In the genomic region with DNA sequence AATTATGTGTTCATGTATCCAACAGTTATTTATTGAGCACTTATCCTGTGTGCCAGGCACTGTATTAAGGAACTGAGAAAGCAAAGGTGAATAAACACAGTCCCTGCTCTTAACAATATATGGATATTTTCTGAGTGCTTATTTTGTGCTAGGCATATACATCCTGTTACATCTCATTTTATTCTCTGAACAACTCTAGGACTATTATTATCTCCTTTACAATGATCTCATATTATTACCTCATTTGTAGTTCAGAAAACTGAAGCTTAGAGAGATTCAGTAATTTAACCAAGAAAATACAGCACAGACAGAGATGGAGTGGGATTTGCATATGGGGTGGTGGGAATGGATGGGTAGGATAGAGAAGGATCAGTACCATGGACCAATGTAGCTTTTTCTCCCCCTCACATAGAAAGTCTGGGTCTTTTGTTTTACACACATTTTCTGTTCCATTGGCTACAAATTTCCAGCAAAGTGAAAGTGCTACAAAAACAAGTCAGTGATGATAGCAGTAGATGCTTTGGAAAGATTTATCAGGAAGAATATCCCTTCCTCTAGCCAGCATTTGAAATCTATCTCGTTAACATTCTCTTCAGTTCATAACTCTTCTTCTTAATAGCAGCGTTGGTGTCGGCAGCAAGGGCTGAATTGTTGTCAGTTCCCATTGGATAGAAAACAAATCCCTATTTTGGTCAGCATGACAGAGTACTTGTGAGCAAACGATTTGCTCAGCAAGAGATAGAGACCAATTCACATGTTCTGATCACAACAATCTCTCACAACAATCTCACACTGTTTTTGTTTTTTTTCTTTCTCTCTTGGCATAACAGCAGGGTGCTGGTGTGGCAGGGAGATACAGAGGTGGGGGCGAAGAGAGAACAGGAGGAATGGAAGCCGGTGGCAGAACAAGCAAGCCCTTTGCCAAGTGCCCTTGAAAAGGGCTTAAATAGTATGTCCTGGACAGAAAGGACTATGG, we compare ENCODE assay signal across 9 cellular contexts.
A peak's percentile ranks its signal among the peaks of the same experiment; 100 is the strongest.
DNase-seq lines count a peak whose midpoint lies in the region; TF ChIP-seq lines count a peak whose summit lies in the region.
"Had no signal": no experiment of that assay in that cellular context is flagged by ENCODE, and none has a peak within 500 bp of the region (broad histone marks: within the 10 kb centered on the region; RNA-seq: fewer than 3 reads in every experiment).

No MANE protein-coding gene starts in this region.

- intact Hi-C loops in dorsolateral prefrontal cortex (cut with DNase I) = loop anchor here (5.0 to 10.0 kb wide), 2 partner anchors 103 to 214 kb away; a partner anchor contains a TSS
- intact Hi-C loops in tibial artery (cut with DNase I; ENCODE audit: low total_unique reads) = no loop called here
- intact Hi-C loops in A673 (cut with micrococcal nuclease; ENCODE audit: unreplicated experiment) = no loop called here
- intact Hi-C loops in PC-9 (cut with micrococcal nuclease; ENCODE audit: unreplicated experiment) = loop anchor here (1.0 to 10.0 kb wide), 2 partner anchors 106 to 245 kb away; a partner anchor contains a TSS

- H3K4me1 ChIP-seq in HEK293 (ENCODE audit: control insufficient read depth, insufficient read depth, low read length) (peaks cover 11% of the 10 kb centered on the region), tibial artery (peaks cover 0 to 14% (median 7%) of the 10 kb centered on the region in 4 donors), A673 (ENCODE audit: insufficient read depth, low read length, poor library complexity, severe bottlenecking) (no peaks in the 10 kb centered on the region), PC-9 (replicated peaks; ENCODE audit: insufficient read depth) (no peaks in the 10 kb centered on the region)

- H3K9me3 ChIP-seq in HEK293 (ENCODE audit: control insufficient read depth, insufficient read depth, low read depth, low read length) (no peaks in the 10 kb centered on the region), tibial artery (no peaks in the 10 kb centered on the region), A673 (ENCODE audit: low read depth, low read length, poor library complexity, severe bottlenecking) (no peaks in the 10 kb centered on the region), PC-9 (ENCODE audit: insufficient read depth, low read depth) (no peaks in the 10 kb centered on the region)
- H3K9me3 ChIP-seq: ascending aorta, BE2C had no signal

- peaks cover 5% of the 10 kb centered on the region for H3F3A ChIP-seq in PC-9 (ENCODE audit: insufficient read depth, low read depth)

- no peaks in the 10 kb centered on the region for H3K36me3 ChIP-seq in HEK293 (ENCODE audit: control insufficient read depth in 2 of 2, insufficient read depth in 1 of 2, low read length in 2 of 2)
- no peaks in the 10 kb centered on the region for H3K36me3 ChIP-seq in tibial artery
- no peaks in the 10 kb centered on the region for H3K36me3 ChIP-seq in A673 (ENCODE audit: insufficient read depth, low read length, poor library complexity, severe bottlenecking)
- no peaks in the 10 kb centered on the region for H3K36me3 ChIP-seq in PC-9 (ENCODE audit: low read depth)
- H3K36me3 ChIP-seq: ascending aorta, BE2C had no signal

- H3K27me3 ChIP-seq in dorsolateral prefrontal cortex (no peaks in the 10 kb centered on the region), tibial artery (no peaks in the 10 kb centered on the region), A673 (replicated peaks; ENCODE audit: insufficient read depth, low read depth, low read length, poor library complexity) (peaks cover 59% of the 10 kb centered on the region), PC-9 (ENCODE audit: insufficient read depth, low read depth) (no peaks in the 10 kb centered on the region)
- H3K27me3 ChIP-seq: ascending aorta, BE2C had no signal

- H3K4me3 ChIP-seq in HEK293 (ENCODE audit: low read depth, low read length) (no peak overlapping the region), dorsolateral prefrontal cortex (peak overlapping the region in 56 of 59 donors; percentile 13 to 66 (median 37)), tibial artery (peak overlapping the region in 1 of 2 donors; percentile 17), A673 (ENCODE audit: low read depth, low read length, poor library complexity, severe bottlenecking) (no peak overlapping the region), PC-9 (no peak overlapping the region)

- H3K9me2 ChIP-seq in PC-9 (ENCODE audit: insufficient read depth) = no peaks in the 10 kb centered on the region

- DNase-seq in dorsolateral prefrontal cortex = peak in 2 of 10 donors; percentile 43 to 51
- DNase-seq in medulla oblongata (ENCODE audit: extremely low spot score) = peak; percentile 75
- no peak for DNase-seq in tibial artery
- no peak for DNase-seq in A673 (ENCODE audit: low spot score)
- no peak for DNase-seq in PC-9
- DNase-seq in stimulated activated naive CD4-positive, alpha-beta T cell treated with Interleukin-2 at 50 U/mL for 16 hours (lab: John Stamatoyannopoulos, UW) = no peak

- H3K4me2 ChIP-seq in PC-9 = no peak overlapping the region

- no peaks in the 10 kb centered on the region for H3K79me2 ChIP-seq in PC-9 (ENCODE audit: low read depth)

- POLR2A ChIA-PET in HEK293 (lab: Yijun Ruan, JAX) = no interaction called here
- POLR2A ChIA-PET in A673 (lab: Charles Lee; ENCODE audit: low non-redundant PET) = no interaction called here
- POLR2A ChIA-PET in PC-9 (lab: Charles Lee; ENCODE audit: unreplicated experiment) = no interaction called here

- H3K27ac ChIP-seq in HEK293 (ENCODE audit: extremely low read depth, low read depth, low read length) (no peak overlapping the region), dorsolateral prefrontal cortex (peak overlapping the region; percentile 44 to 99 (median 95)), tibial artery (peak overlapping the region; percentile 29 to 41), A673 (ENCODE audit: low read depth, low read length, poor library complexity, severe bottlenecking) (no peak overlapping the region), PC-9 (no peak overlapping the region)

- CTCF ChIA-PET in HEK293 (lab: Yijun Ruan, JAX) = interaction anchor here (0.7 to 2.7 kb wide), 5 partner anchors 9 to 267 kb away, joined by 3 to 14 read pairs (median 6); no protein-coding TSS in a partner anchor
- CTCF ChIA-PET in A673 (lab: Charles Lee) = interaction anchor here (1.0 kb wide), 1 partner anchor 267 kb away, joined by 3 read pairs; no protein-coding TSS in a partner anchor
- CTCF ChIA-PET in PC-9 (lab: Charles Lee) = interaction anchor here (0.5 kb wide), 1 partner anchor 327 kb away, joined by 5 read pairs; no protein-coding TSS in a partner anchor

- H4K20me1 ChIP-seq in PC-9 (ENCODE audit: insufficient read depth) = no peaks in the 10 kb centered on the region

- BruUV-seq in A673 (replicated peaks; lab: Mats Ljungman, UMichigan) (no TSS peak), PC-9 (replicated peaks; lab: Mats Ljungman, UMichigan) (no TSS peak)

- no peak overlapping the region for H2AFZ ChIP-seq in PC-9

- TF ChIP-seq CTCF in HEK293 (tag by site-specific recombination; IDR thresholded peaks at IDR 0.05) (no peak), dorsolateral prefrontal cortex (IDR thresholded peaks at IDR 0.05 in 54 of 56, conservative IDR thresholded peaks at IDR 0.05 in 2 of 56; ENCODE audit: low read depth in 1 of 56, partially characterized antibody in 56 of 56) (peak in 11 of 56 donors; percentile 6 to 40 (median 11)), tibial artery (IDR thresholded peaks at IDR 0.05) (no peak), A673 (conservative IDR thresholded peaks at IDR 0.05; ENCODE audit: low read depth, low read length) (no peak), PC-9 (conservative IDR thresholded peaks at IDR 0.05) (no peak)

TF ChIP-seq in HEK293, 187 proteins besides CTCF, POLR2A, EP300 and RAD21 (continues in another document):
- no peak for TF ChIP-seq KLF16 (tag by site-specific recombination; IDR thresholded peaks at IDR 0.05)
- TF ChIP-seq, protein P1, sequence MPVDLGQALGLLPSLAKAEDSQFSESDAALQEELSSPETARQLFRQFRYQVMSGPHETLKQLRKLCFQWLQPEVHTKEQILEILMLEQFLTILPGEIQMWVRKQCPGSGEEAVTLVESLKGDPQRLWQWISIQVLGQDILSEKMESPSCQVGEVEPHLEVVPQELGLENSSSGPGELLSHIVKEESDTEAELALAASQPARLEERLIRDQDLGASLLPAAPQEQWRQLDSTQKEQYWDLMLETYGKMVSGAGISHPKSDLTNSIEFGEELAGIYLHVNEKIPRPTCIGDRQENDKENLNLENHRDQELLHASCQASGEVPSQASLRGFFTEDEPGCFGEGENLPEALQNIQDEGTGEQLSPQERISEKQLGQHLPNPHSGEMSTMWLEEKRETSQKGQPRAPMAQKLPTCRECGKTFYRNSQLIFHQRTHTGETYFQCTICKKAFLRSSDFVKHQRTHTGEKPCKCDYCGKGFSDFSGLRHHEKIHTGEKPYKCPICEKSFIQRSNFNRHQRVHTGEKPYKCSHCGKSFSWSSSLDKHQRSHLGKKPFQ (tag by site-specific recombination; IDR thresholded peaks at IDR 0.05) = no peak
- TF ChIP-seq, protein P2, sequence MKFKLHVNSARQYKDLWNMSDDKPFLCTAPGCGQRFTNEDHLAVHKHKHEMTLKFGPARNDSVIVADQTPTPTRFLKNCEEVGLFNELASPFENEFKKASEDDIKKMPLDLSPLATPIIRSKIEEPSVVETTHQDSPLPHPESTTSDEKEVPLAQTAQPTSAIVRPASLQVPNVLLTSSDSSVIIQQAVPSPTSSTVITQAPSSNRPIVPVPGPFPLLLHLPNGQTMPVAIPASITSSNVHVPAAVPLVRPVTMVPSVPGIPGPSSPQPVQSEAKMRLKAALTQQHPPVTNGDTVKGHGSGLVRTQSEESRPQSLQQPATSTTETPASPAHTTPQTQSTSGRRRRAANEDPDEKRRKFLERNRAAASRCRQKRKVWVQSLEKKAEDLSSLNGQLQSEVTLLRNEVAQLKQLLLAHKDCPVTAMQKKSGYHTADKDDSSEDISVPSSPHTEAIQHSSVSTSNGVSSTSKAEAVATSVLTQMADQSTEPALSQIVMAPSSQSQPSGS (tag by site-specific recombination; IDR thresholded peaks at IDR 0.05; ENCODE audit: low read depth) = peak; percentile 60
- TF ChIP-seq ZNF600 (tag by site-specific recombination; IDR thresholded peaks at IDR 0.05) = 0 out of 2 replicates have a peak, but pooled peaks have one; percentile 40

Comparison
In these comparisons a context has a peak if more than half of its experiments do, and no peak if none do; other contexts are left out.
1. H3K27ac ChIP-seq: peak in dorsolateral prefrontal cortex (59 of 59) and tibial artery (2 of 2); none in HEK293 (single experiment), A673 (single experiment) and PC-9 (single experiment).
2. H3K4me3 ChIP-seq: peak in dorsolateral prefrontal cortex (56 of 59); none in HEK293 (single experiment), A673 (single experiment) and PC-9 (single experiment).
3. intact Hi-C loops: an anchor here in dorsolateral prefrontal cortex (5.0 to 10.0 kb wide) and PC-9 (1.0 to 10.0 kb wide); none called in tibial artery and A673.